In genomic region chr17:2064980-2065785, GRCh38 we compare ENCODE assay signal across 8 cellular contexts. TPM values are rescaled to one million over a fixed set of nuclear protein-coding genes. Genes with fewer than 3 reads are reported as not detected.
DNase-seq lines count a peak whose midpoint lies in the region; ATAC-seq and TF ChIP-seq lines count a peak whose summit lies in the region.

No MANE protein-coding gene starts in this region.

- H3K4me3 ChIP-seq in GM12865 (ENCODE audit: low read depth, low read length) (no peak overlapping the region), stomach smooth muscle (ENCODE audit: low read length in 2 of 2) (no peak overlapping the region)

- peaks cover 4 to 9% of the 10 kb centered on the region in 2 donors for H3K27me3 ChIP-seq in stomach smooth muscle (ENCODE audit: control insufficient read depth in 1 of 2, insufficient read depth in 2 of 2, low read length in 2 of 2)

- no peak overlapping the region for H3K9ac ChIP-seq in stomach smooth muscle (ENCODE audit: low read length in 2 of 2)

- peak; percentile 8 for ATAC-seq in left lobe of liver

- peak overlapping the region; percentile 62 for H3K27ac ChIP-seq in stomach smooth muscle (ENCODE audit: low read length)

- H3K36me3 ChIP-seq in stomach smooth muscle (ENCODE audit: control insufficient read depth in 2 of 2, insufficient read depth in 2 of 2, low read length in 2 of 2) = peaks cover 34 to 43% of the 10 kb centered on the region in 2 donors

- peaks cover 64% of the 10 kb centered on the region for H3K4me1 ChIP-seq in stomach smooth muscle (ENCODE audit: control insufficient read depth, insufficient read depth, low read length)

- no peaks in the 10 kb centered on the region for H3K9me3 ChIP-seq in stomach smooth muscle (ENCODE audit: control insufficient read depth in 2 of 2, low read length in 2 of 2)

- TF ChIP-seq CTCF in GM12865 (IDR thresholded peaks at IDR 0.05; ENCODE audit: insufficient read depth, low read depth, low read length, missing control alignments) = peak; percentile 64

- DNase-seq in GM12865 (ENCODE audit: low read depth) (peak; percentile 81), NOMO-1 treated with DMSO at 0.1 percent for 48 hours (lab: John Stamatoyannopoulos, UW; ENCODE audit: unreplicated experiment) (peak; percentile 26), amniotic epithelial cell (ENCODE audit: low read depth) (peak; percentile 77), left lobe of liver (ENCODE audit: low spot score) (no peak), amygdala (lab: John Stamatoyannopoulos, UW) (no peak), inferior parietal cortex (ENCODE audit: extremely low spot score) (no peak), NCI-H446 treated with DMSO at 0.1 percent for 48 hours (lab: John Stamatoyannopoulos, UW) (no peak)

RNA-seq across cellular contexts. Expression of gene HIC1, which starts 10.3 kb away (rescaled TPM):
- total RNA-seq in left lobe of liver = 9.9 TPM

RNA-seq across cellular contexts. Expression of gene OVCA2, which starts 23.4 kb away (rescaled TPM):
- total RNA-seq in left lobe of liver = 15.3 TPM

RNA-seq across cellular contexts. Expression of gene DPH1, which starts 35.2 kb away (rescaled TPM):
- 38.8 TPM for total RNA-seq in left lobe of liver

RNA-seq across cellular contexts. Expression of gene RTN4RL1, which starts 40.0 kb away (rescaled TPM):
- 1.8 TPM for total RNA-seq in left lobe of liver

Comparison
In these comparisons a context has a peak if more than half of its experiments do, and no peak if none do; other contexts are left out.
1. DNase-seq: peak in GM12865 (single experiment), NOMO-1 treated with DMSO at 0.1 percent for 48 hours (single experiment) and amniotic epithelial cell (single experiment); none in left lobe of liver (single experiment), amygdala (0 of 56), inferior parietal cortex (single experiment) and NCI-H446 treated with DMSO at 0.1 percent for 48 hours (single experiment).